26 cellular contexts compared by ENCODE assay signal in the genomic region with DNA sequence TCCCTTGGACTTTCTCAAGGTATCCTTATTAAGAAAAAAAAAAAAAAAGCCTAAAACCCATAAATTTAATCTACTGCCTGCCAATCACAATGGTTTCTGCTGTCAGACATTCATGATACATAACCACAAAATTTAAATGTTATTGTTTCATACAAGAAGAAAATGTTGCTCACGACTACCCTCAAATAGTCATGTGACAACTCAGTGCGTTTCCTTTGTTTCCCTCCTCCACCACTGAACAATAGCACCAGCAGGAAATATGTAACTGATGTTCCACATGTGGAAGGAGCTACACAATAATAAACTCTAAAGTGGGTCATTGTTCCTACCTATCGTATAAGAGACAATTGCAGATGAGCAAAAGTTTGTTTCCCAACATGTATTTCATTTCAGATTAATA.
"Had no signal": no experiment of that assay in that cellular context is flagged by ENCODE, and none has a peak within 500 bp of the region (broad histone marks: within the 10 kb centered on the region; RNA-seq: fewer than 3 reads in every experiment).

No MANE protein-coding gene starts in this region.

- FAIRE-seq: astrocyte, bronchial epithelial cell, endometrium had no signal

- H3K4me3 ChIP-seq: coronary artery, gastrocnemius medialis, heart right ventricle had no signal

- H3K27ac ChIP-seq: brain microvascular endothelial cell, coronary artery, foreskin keratinocyte, gastrocnemius medialis, heart right ventricle had no signal

- H3K9me3 ChIP-seq: gastrocnemius medialis, heart right ventricle had no signal

- ATAC-seq: activated CD8-positive, alpha-beta T cell treated with anti-CD3 and anti-CD28 coated beads for 36 hours; activated T-cell treated with anti-CD3 and anti-CD28 coated beads, Interleukin-2, amount 50 U/mL, for 4 hours; activated T-helper 17 cell treated with anti-CD3 and anti-CD28 coated beads, Interleukin-2, amount 50 U/mL, for 72 hours; esophagus mucosa; foreskin keratinocyte; gastrocnemius medialis; heart right ventricle; T-helper 17 cell had no signal

- H3K27me3 ChIP-seq: brain microvascular endothelial cell, gastrocnemius medialis, heart right ventricle had no signal

- DNase-seq: activated CD4-positive, alpha-beta T cell treated with anti-CD3 and anti-CD28 coated beads for 48 hours; activated CD4-positive, alpha-beta T cell treated with anti-CD3 and anti-CD28 coated beads, Interleukin-2, amount 50 U/mL, for 1 hour; activated CD4-positive, alpha-beta T cell treated with anti-CD3 and anti-CD28 coated beads, Interleukin-2, amount 50 U/mL, for 48 hours; activated CD8-positive, alpha-beta memory T cell treated with anti-CD3 and anti-CD28 coated beads for 24 hours; activated CD8-positive, alpha-beta T cell treated with anti-CD3 and anti-CD28 coated beads for 36 hours; activated effector memory CD4-positive, alpha-beta T cell treated with Interleukin-2 at 50 U/mL for 16 hours; activated gamma-delta T cell treated with Interleukin-2 at 50 U/mL for 16 hours; activated naive CD4-positive, alpha-beta T cell treated with anti-CD3 and anti-CD28 coated beads, Interleukin-2, amount 50 U/mL, for 16 hours; activated naive CD4-positive, alpha-beta T cell treated with Interleukin-2 at 50 U/mL for 16 hours; activated T-cell treated with anti-CD3 and anti-CD28 coated beads, Interleukin-2, amount 50 U/mL, for 4 hours; amniotic stem cell; anterior cingulate cortex; brain microvascular endothelial cell; effector CD8-positive, alpha-beta T cell; gastrocnemius medialis; heart right ventricle; T-helper 1 cell; T-helper 17 cell; T1000 had no signal

- H3K4me1 ChIP-seq: foreskin keratinocyte, gastrocnemius medialis, heart right ventricle had no signal

- H3K36me3 ChIP-seq: brain microvascular endothelial cell, gastrocnemius medialis, heart right ventricle had no signal
